Comparison of ENCODE assay signal across 17 cellular contexts in the genomic region with DNA sequence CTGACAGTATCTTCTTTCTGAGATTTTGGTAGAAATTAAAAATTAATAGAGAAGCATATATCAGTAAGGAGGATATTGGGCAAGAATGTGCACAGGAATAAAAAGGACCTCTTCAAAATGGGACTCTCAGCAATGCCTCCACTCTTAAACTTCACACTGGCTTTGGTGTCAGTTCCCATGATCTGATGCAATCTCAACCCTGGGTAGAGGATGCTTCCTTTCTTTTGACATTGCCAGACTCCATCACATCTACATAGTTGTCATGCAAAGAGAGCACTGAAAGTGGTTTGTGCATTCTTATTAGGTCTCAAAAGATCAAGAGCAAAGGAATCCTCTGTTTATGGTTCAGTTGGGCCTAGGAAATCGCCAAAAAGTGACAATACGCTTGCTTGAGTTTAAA. TPM values are rescaled to one million over a fixed set of nuclear protein-coding genes. Genes with fewer than 3 reads are reported as not detected.
DNase-seq lines count a peak whose midpoint lies in the region; ATAC-seq lines count a peak whose summit lies in the region.
"Had no signal": no experiment of that assay in that cellular context is flagged by ENCODE, and none has a peak within 500 bp of the region (broad histone marks: within the 10 kb centered on the region; RNA-seq: fewer than 3 reads in every experiment).

No MANE protein-coding gene starts in this region.

- H3K4me2 ChIP-seq in trophoblast cell (ENCODE audit: low read length) = no peak overlapping the region

- H3K27ac ChIP-seq in skin epidermis (peak overlapping the region in 11 of 21 experiments; percentile 9 to 81 (median 44)), trophoblast cell (ENCODE audit: low read depth, low read length) (no peak overlapping the region)
- H3K27ac ChIP-seq: body of pancreas had no signal

- H3K4ac ChIP-seq in trophoblast cell (ENCODE audit: low read depth, low read length) = no peak overlapping the region

- no peaks in the 10 kb centered on the region for H3K27me3 ChIP-seq in trophoblast cell (ENCODE audit: insufficient read depth, low read length)
- H3K27me3 ChIP-seq: body of pancreas had no signal

- H3K9ac ChIP-seq in trophoblast cell (ENCODE audit: low read length) = no peak overlapping the region

- H2AFZ ChIP-seq in trophoblast cell (ENCODE audit: insufficient read depth, low read length, poor library complexity) = no peak overlapping the region

- no peak overlapping the region for H4K91ac ChIP-seq in trophoblast cell (ENCODE audit: low read depth, low read length)

- H3K36me3 ChIP-seq in trophoblast cell (ENCODE audit: control insufficient read depth in 1 of 2, insufficient read depth in 2 of 2, low read length in 2 of 2) = peaks cover 0 to 2% of the 10 kb centered on the region in 2 experiments

- no peak for ATAC-seq in HG02623 (IDR thresholded peaks at IDR 0.05; ENCODE audit: unreplicated experiment)
- ATAC-seq: body of pancreas, T-helper 17 cell had no signal

- no peaks in the 10 kb centered on the region for H3K79me2 ChIP-seq in trophoblast cell (ENCODE audit: control insufficient read depth, insufficient read depth, low read length, poor library complexity)

- H3K4me1 ChIP-seq in trophoblast cell (ENCODE audit: control insufficient read depth in 1 of 2, insufficient read depth in 2 of 2, low read length in 2 of 2) = peaks cover 3 to 21% of the 10 kb centered on the region in 2 experiments

- H4K12ac ChIP-seq in trophoblast cell (ENCODE audit: low read depth, low read length) = no peak overlapping the region

- peaks cover 2% of the 10 kb centered on the region for H3K79me1 ChIP-seq in trophoblast cell (ENCODE audit: low read length)

- peak; percentile 82 for DNase-seq in EH (ENCODE audit: low read depth)
- peak; percentile 17 for DNase-seq in SK-MEL-5 (ENCODE audit: low read depth, low spot score)
- DNase-seq in iPS DF 4.7 (ENCODE audit: extremely low read depth, low spot score) = peak; percentile 75
- DNase-seq in NCI-H524 treated with DMSO at 0.1 percent for 48 hours (lab: John Stamatoyannopoulos, UW) = no peak
- no peak for DNase-seq in NCI-H1436 (lab: John Stamatoyannopoulos, UW)
- no peak for DNase-seq in trophoblast cell
- DNase-seq: activated CD4-positive, CD25-positive, alpha-beta regulatory T cell treated with anti-CD3 and anti-CD28 coated beads, Interleukin-2, amount 50 U/mL, for 72 hours; activated CD8-positive, alpha-beta memory T cell treated with anti-CD3 and anti-CD28 coated beads, Interleukin-2, amount 50 U/mL, for 48 hours; activated naive CD4-positive, alpha-beta T cell treated with anti-CD3 and anti-CD28 coated beads, Interleukin-2, amount 10 ng/mL, durations not matched to agents 7 days and 5 days; body of pancreas; Caco-2; GF-D8; KG1; stimulated activated CD4-positive, alpha-beta T cell treated with anti-CD3 and anti-CD28 coated beads, Interleukin-4, amount 100 ng/mL, for 4 hours; T-helper 17 cell had no signal

- no peak overlapping the region for H4K8ac ChIP-seq in trophoblast cell (ENCODE audit: low read depth, low read length)

- in situ Hi-C loops in SK-MEL-5 (cut with HindIII; ENCODE audit: low pct_unique_long_range_greater_than_20kb, low sequenced_read_pairs) = no loop called here

- H2BK5ac ChIP-seq in trophoblast cell (ENCODE audit: low read depth, low read length, poor library complexity) = no peak overlapping the region

- H3K18ac ChIP-seq in trophoblast cell (ENCODE audit: low read length) = no peak overlapping the region

- no peak overlapping the region for H2BK12ac ChIP-seq in trophoblast cell (ENCODE audit: low read length)

- no peak overlapping the region for H2BK120ac ChIP-seq in trophoblast cell (ENCODE audit: insufficient read depth, low read length, poor library complexity)

- no peak overlapping the region for H3K14ac ChIP-seq in trophoblast cell (ENCODE audit: low read length)

- no peaks in the 10 kb centered on the region for H3K9me3 ChIP-seq in trophoblast cell (ENCODE audit: insufficient read depth, low read depth, low read length)
- H3K9me3 ChIP-seq: body of pancreas, Caco-2 had no signal

- WGBS in trophoblast cell (ENCODE audit: extremely low coverage, insufficient coverage, insufficient read length) = no CpG with 5 or more reads among the region's 2 CpGs

- H2AK5ac ChIP-seq in trophoblast cell (ENCODE audit: low read length) = no peak overlapping the region

- no peak overlapping the region for H3K4me3 ChIP-seq in skin epidermis
- H3K4me3 ChIP-seq in trophoblast cell (ENCODE audit: low read depth, low read length) = no peak overlapping the region
- H3K4me3 ChIP-seq: body of pancreas had no signal

- H3K23ac ChIP-seq in trophoblast cell (ENCODE audit: low read length) = no peak overlapping the region

RNA-seq across cellular contexts. Expression of gene STARD13, which starts 26.3 kb away (rescaled TPM):
- 4.5 and 8.5 TPM in 2 replicates for total RNA-seq in SK-MEL-5 (2014; rRNA removed; shearing (Covaris generic))
- 5.3 and 6.2 TPM in 2 replicates for polyA plus RNA-seq in SK-MEL-5 (2015; cell fraction: cytosol; rRNA removed)
- 11.6 and 17.2 TPM in 2 replicates for polyA plus RNA-seq in SK-MEL-5 (2015; cell fraction: nucleus; rRNA removed)
- polyA plus RNA-seq in trophoblast cell (2013) = 3.3 and 3.6 TPM in 2 replicates
- total RNA-seq: T-helper 17 cell had no signal

Comparison
In these comparisons a context has a peak if more than half of its experiments do, and no peak if none do; other contexts are left out.
1. DNase-seq: peak in EH (single experiment), SK-MEL-5 (single experiment) and iPS DF 4.7 (single experiment); none in NCI-H524 treated with DMSO at 0.1 percent for 48 hours (single experiment), NCI-H1436 (single experiment) and trophoblast cell (0 of 2).